19 cellular contexts compared by ENCODE assay signal in the genomic region with DNA sequence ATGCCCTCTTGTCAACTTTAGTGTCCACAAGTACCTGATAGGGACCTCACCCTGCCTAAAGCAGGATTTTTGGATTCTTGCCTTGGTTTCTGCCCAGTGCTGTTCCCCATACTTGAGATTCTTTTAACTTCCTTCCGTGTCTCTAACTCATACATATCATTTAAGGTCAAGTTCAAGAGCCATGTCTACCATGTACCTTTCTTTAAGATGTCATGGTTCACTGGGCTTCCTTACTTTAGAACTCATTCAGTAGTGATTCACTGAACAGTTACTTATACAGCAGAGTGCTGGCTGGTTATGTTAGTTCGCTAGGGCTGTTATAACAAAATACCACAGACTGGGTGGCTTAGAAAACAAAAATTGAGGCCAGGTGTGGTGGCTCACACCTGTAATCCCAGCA. TPM values are rescaled to one million over a fixed set of nuclear protein-coding genes. Genes with fewer than 3 reads are reported as not detected.
DNase-seq lines count a peak whose midpoint lies in the region; ATAC-seq and TF ChIP-seq lines count a peak whose summit lies in the region.
"Had no signal": no experiment of that assay in that cellular context is flagged by ENCODE, and none has a peak within 500 bp of the region (broad histone marks: within the 10 kb centered on the region; RNA-seq: fewer than 3 reads in every experiment).

No MANE protein-coding gene starts in this region.

- no peaks in the 10 kb centered on the region for H3K36me3 ChIP-seq in BLaER1 treated with 17β-estradiol and CSF1 and Interleukin-3, amounts not matched to agents 10 nM and 100 nM
- H3K36me3 ChIP-seq in OCI-LY7 (ENCODE audit: insufficient read depth, low read length) (no peaks in the 10 kb centered on the region), neutrophil (no peaks in the 10 kb centered on the region)
- H3K36me3 ChIP-seq: Peyer's patch had no signal

- no peaks in the 10 kb centered on the region for H3K9me2 ChIP-seq in OCI-LY7 (ENCODE audit: insufficient read depth, low read length)

- no peak overlapping the region for H2AFZ ChIP-seq in OCI-LY7 (ENCODE audit: low read length)
- H2AFZ ChIP-seq: GM23338 had no signal

- peak overlapping the region in 6 of 11 experiments; percentile 78 to 97 (median 89); a peak in 12 of 22 replicates for H3K27ac ChIP-seq in BLaER1 treated with 17β-estradiol and CSF1 and Interleukin-3, amounts not matched to agents 10 nM and 100 nM
- H3K27ac ChIP-seq in OCI-LY7 (ENCODE audit: low read depth, low read length, poor library complexity, severe bottlenecking) (peak overlapping the region; percentile 77), neutrophil (peak overlapping the region; percentile 98)
- H3K27ac ChIP-seq: C4-2B had no signal

- H3K36me3 Mint-ChIP-seq in T-helper 17 cell (ENCODE audit: low read depth): no peaks in the 10 kb centered on the region

- H3K27ac Mint-ChIP-seq in T-helper 17 cell: no peak overlapping the region
- H3K27ac Mint-ChIP-seq: GM23338 had no signal

- peaks cover 18% of the 10 kb centered on the region for H3K4me1 Mint-ChIP-seq in T-helper 17 cell

- H4K20me1 ChIP-seq in BLaER1 treated with 17β-estradiol and CSF1 and Interleukin-3, amounts not matched to agents 10 nM and 100 nM: no peaks in the 10 kb centered on the region
- no peaks in the 10 kb centered on the region for H4K20me1 ChIP-seq in OCI-LY7 (ENCODE audit: insufficient read depth, low read length)

- H3K79me2 ChIP-seq in OCI-LY7 (ENCODE audit: insufficient read depth, low read depth, low read length): no peaks in the 10 kb centered on the region

- H3K4me2 ChIP-seq in BLaER1 treated with 17β-estradiol and CSF1 and Interleukin-3, amounts not matched to agents 10 nM and 100 nM: peak overlapping the region in 6 of 11 experiments; percentile 86 to 97 (median 93); a peak in 11 of 22 replicates
- H3K4me2 ChIP-seq in OCI-LY7 (ENCODE audit: low read length): peak overlapping the region; percentile 85

- H3K27me3 ChIP-seq in BLaER1 treated with 17β-estradiol and CSF1 and Interleukin-3, amounts not matched to agents 10 nM and 100 nM: no peaks in the 10 kb centered on the region
- no peaks in the 10 kb centered on the region for H3K27me3 ChIP-seq in neutrophil
- H3K27me3 ChIP-seq: Peyer's patch had no signal

- H3K27me3 Mint-ChIP-seq in T-helper 17 cell: no peaks in the 10 kb centered on the region

- BruUV-seq in OCI-LY7 (replicated peaks; lab: Mats Ljungman, UMichigan): no TSS peak

- POLR2A ChIA-PET in OCI-LY7 (lab: Charles Lee): interaction anchor here (1.5 to 3.4 kb wide), 3 partner anchors 10 to 42 kb away, joined by 3 to 18 read pairs (median 5); partner anchors contain the start of gene ITPRIP

- H3K4me1 ChIP-seq in BLaER1 treated with 17β-estradiol and CSF1 and Interleukin-3, amounts not matched to agents 10 nM and 100 nM: peaks cover 35 to 77% (median 72%) of the 10 kb centered on the region in 10 experiments
- H3K4me1 ChIP-seq in OCI-LY7 (ENCODE audit: insufficient read depth, low read length, poor library complexity, severe bottlenecking) (peaks cover 62% of the 10 kb centered on the region), neutrophil (ENCODE audit: control insufficient read depth in 1 of 2, insufficient read depth in 1 of 2, low read depth in 1 of 2, low read length in 1 of 2) (peaks cover 80 to 84% of the 10 kb centered on the region in 2 experiments)

- intact Hi-C loops in OCI-LY7 (cut with micrococcal nuclease; ENCODE audit: unreplicated experiment): loop anchor here (10.0 kb wide), 1 partner anchor 434 kb away; the partner anchor contains the start of gene STN1

- no peaks in the 10 kb centered on the region for H3K9me3 ChIP-seq in BLaER1 treated with 17β-estradiol and CSF1 and Interleukin-3, amounts not matched to agents 10 nM and 100 nM (replicated peaks in 1 of 11)
- no peaks in the 10 kb centered on the region for H3K9me3 ChIP-seq in OCI-LY7 (ENCODE audit: low read length)
- H3K9me3 ChIP-seq in neutrophil: no peaks in the 10 kb centered on the region
- H3K9me3 ChIP-seq in T-helper 17 cell (ENCODE audit: control insufficient read depth, low read length, poor library complexity, severe bottlenecking): no peaks in the 10 kb centered on the region
- H3K9me3 ChIP-seq: Peyer's patch had no signal

- no peak overlapping the region for H3K4me3 Mint-ChIP-seq in T-helper 17 cell
- H3K4me3 Mint-ChIP-seq: GM23338 had no signal

- peak overlapping the region in 4 of 11 experiments; percentile 66 to 84 (median 75); a peak in 4 of 22 replicates for H3K9ac ChIP-seq in BLaER1 treated with 17β-estradiol and CSF1 and Interleukin-3, amounts not matched to agents 10 nM and 100 nM

- ATAC-seq in esophagus mucosa (peak; percentile 41), T-helper 17 cell (no peak)
- ATAC-seq: GM23338, Right ventricle myocardium inferior had no signal

- CTCF ChIA-PET in OCI-LY7 (lab: Charles Lee; ENCODE audit: unreplicated experiment): no interaction called here

- no peak overlapping the region for H3K4me3 ChIP-seq in BLaER1 treated with 17β-estradiol and CSF1 and Interleukin-3, amounts not matched to agents 10 nM and 100 nM
- H3K4me3 ChIP-seq in OCI-LY7 (ENCODE audit: low read depth, low read length, poor library complexity, severe bottlenecking): no peak overlapping the region
- H3K4me3 ChIP-seq in neutrophil (ENCODE audit: low read depth in 1 of 2, low read length in 1 of 2): peak overlapping the region; percentile 57 to 61
- H3K4me3 ChIP-seq: GM23338, Peyer's patch had no signal

- TF ChIP-seq CTCF in OCI-LY7 (conservative IDR thresholded peaks at IDR 0.05; ENCODE audit: low read length): no peak
- no peak for TF ChIP-seq CTCF in neutrophil (IDR thresholded peaks at IDR 0.05)

- no peak for DNase-seq in OCI-LY7 (ENCODE audit: low spot score)
- DNase-seq in putamen (ENCODE audit: low spot score): no peak
- DNase-seq in foreskin melanocyte: no peak
- DNase-seq in anterior cingulate cortex (lab: John Stamatoyannopoulos, UW): no peak
- no peak for DNase-seq in T-helper 17 cell
- DNase-seq: DMS79 treated with DMSO at 0.1 percent for 48 hours, HCEC 1CT, MV-4-11, NCI-H1417, NCI-H187, NCI-H226, NCI-H526, Peyer's patch had no signal

RNA-seq across cellular contexts. Expression of gene CFAP58, which starts 5.0 kb away (rescaled TPM):
- total RNA-seq in OCI-LY7 (2014; rRNA removed; shearing (Covaris generic)): 0.09 and 0.36 TPM in 2 replicates
- total RNA-seq in OCI-LY7 (2022) (1.5 and 2.0 TPM in 2 replicates), esophagus mucosa (0.12 TPM), T-helper 17 cell (not detected)

RNA-seq across cellular contexts. Expression of gene ITPRIP, which starts 10.3 kb away (rescaled TPM):
- 3.3 and 6.0 TPM in 2 replicates for total RNA-seq in OCI-LY7 (2014; rRNA removed; shearing (Covaris generic))
- total RNA-seq in OCI-LY7 (2022) (18.0 and 19.6 TPM in 2 replicates), esophagus mucosa (74.4 TPM), T-helper 17 cell (10 to 100 TPM; 30.6 to 47.1 TPM)

Comparison
In these comparisons a context has a peak if more than half of its experiments do, and no peak if none do; other contexts are left out.
1. H3K4me3 ChIP-seq: peak in neutrophil (2 of 2); none in BLaER1 treated with 17β-estradiol and CSF1 and Interleukin-3, amounts not matched to agents 10 nM and 100 nM (0 of 10) and OCI-LY7 (single experiment).
2. Peak in every context shown above with its lines, with median percentiles within 50 percentile points of each other: H3K27ac ChIP-seq.